24 cellular contexts compared by ENCODE assay signal in genomic region chr5:95382843-95383242, GRCh38. TPM values are rescaled to one million over a fixed set of nuclear protein-coding genes. Genes with fewer than 3 reads are reported as not detected.
DNase-seq lines count a peak whose midpoint lies in the region; ATAC-seq and TF ChIP-seq lines count a peak whose summit lies in the region.
"Had no signal": no experiment of that assay in that cellular context is flagged by ENCODE, and none has a peak within 500 bp of the region (broad histone marks: within the 10 kb centered on the region; RNA-seq: fewer than 3 reads in every experiment).

No MANE protein-coding gene starts in this region.

- TF ChIP-seq POLR2A in spleen (IDR thresholded peaks at IDR 0.05) = no peak

- peaks cover 2% of the 10 kb centered on the region for H3K27me3 Mint-ChIP-seq in nephron progenitor cell (ENCODE audit: low read depth, poor library complexity)
- H3K27me3 Mint-ChIP-seq in natural killer cell (ENCODE audit: low read depth in 2 of 2) = no peaks in the 10 kb centered on the region

- no peak overlapping the region for H3K4me3 ChIP-seq in spleen
- H3K4me3 ChIP-seq: breast epithelium, gastrocnemius medialis, neural progenitor cell, PC-9, psoas muscle, skin epidermis had no signal

- H3K27me3 ChIP-seq in spleen (replicated peaks in 1 of 7) = peaks cover 0 to 4% (median 0%) of the 10 kb centered on the region in 7 donors
- H3K27me3 ChIP-seq: breast epithelium, gastrocnemius medialis, neural progenitor cell had no signal

- H3K4me3 Mint-ChIP-seq in nephron progenitor cell (peak overlapping the region; percentile 49), natural killer cell (no peak overlapping the region)
- H3K4me3 Mint-ChIP-seq: activated naive CD8-positive, alpha-beta T cell treated with anti-CD3 and anti-CD28 coated beads, Interleukin-2, amount 50 U/mL, for 24 hours; mesothelial cell of epicardium; neural progenitor cell had no signal

- peaks cover 68% of the 10 kb centered on the region for H3K9me3 Mint-ChIP-seq in nephron progenitor cell
- H3K9me3 Mint-ChIP-seq in natural killer cell = peaks cover 0 to 4% of the 10 kb centered on the region in 2 donors

- peaks cover 0 to 13% (median 0%) of the 10 kb centered on the region in 8 donors for H3K9me3 ChIP-seq in spleen
- H3K9me3 ChIP-seq: Caco-2, gastrocnemius medialis, psoas muscle had no signal

- H3K4me1 ChIP-seq in spleen = no peaks in the 10 kb centered on the region
- H3K4me1 ChIP-seq: breast epithelium, Caco-2, gastrocnemius medialis, neural progenitor cell, psoas muscle had no signal

- H3K4me1 Mint-ChIP-seq in nephron progenitor cell (peaks cover 59% of the 10 kb centered on the region), natural killer cell (peaks cover 12 to 18% of the 10 kb centered on the region in 2 donors)
- H3K4me1 Mint-ChIP-seq: neural progenitor cell had no signal

- no peak for TF ChIP-seq CTCF in nephron progenitor cell (IDR thresholded peaks at IDR 0.05)
- TF ChIP-seq CTCF in natural killer cell (IDR thresholded peaks at IDR 0.05) = no peak
- no peak for TF ChIP-seq CTCF in spleen (IDR thresholded peaks at IDR 0.05 in 8 of 11, conservative IDR thresholded peaks at IDR 0.05 in 3 of 11)

- 25 to 49% (median 29%) methylated on average over 4 of the region's 4 CpGs for WGBS in spleen, 5 donors

- intact Hi-C loops in natural killer cell (cut with micrococcal nuclease) = no loop called here
- intact Hi-C loops in spleen (cut with DNase I; ENCODE audit: low total_unique reads) = no loop called here

- DNase-seq in H4 (ENCODE audit: low spot score) = peak; percentile 53
- DNase-seq in NCI-H1436 treated with DMSO at 0.1 percent for 48 hours (lab: John Stamatoyannopoulos, UW) = peak; percentile 29
- peak; percentile 86 for DNase-seq in NCI-H748 treated with DMSO at 0.1 percent for 48 hours (lab: John Stamatoyannopoulos, UW)
- peak; percentile 60 for DNase-seq in nephron progenitor cell
- no peak for DNase-seq in natural killer cell
- no peak for DNase-seq in spleen
- DNase-seq: activated CD4-positive, alpha-beta T cell treated with anti-CD3 and anti-CD28 coated beads for 4 hours; activated naive CD8-positive, alpha-beta T cell treated with anti-CD3 and anti-CD28 coated beads, Interleukin-2, amount 50 U/mL, for 24 hours; AML-193; Caco-2; dermis blood vessel endothelial cell; gastrocnemius medialis; left cardiac atrium; PC-9; psoas muscle; stimulated activated CD4-positive, alpha-beta T cell treated with anti-CD3 and anti-CD28 coated beads, Interleukin-4, amount 100 ng/mL, for 1 hour had no signal

- peaks cover 61% of the 10 kb centered on the region for H3K36me3 Mint-ChIP-seq in nephron progenitor cell (ENCODE audit: low read depth)
- H3K36me3 Mint-ChIP-seq in natural killer cell = no peaks in the 10 kb centered on the region
- H3K36me3 Mint-ChIP-seq: neural progenitor cell had no signal

- no peak overlapping the region for H3K27ac ChIP-seq in spleen
- H3K27ac ChIP-seq: breast epithelium, gastrocnemius medialis, neural progenitor cell, PC-9, psoas muscle, skin epidermis had no signal

- ATAC-seq in natural killer cell (no peak), GM19351 (IDR thresholded peaks at IDR 0.05; ENCODE audit: unreplicated experiment) (no peak)
- ATAC-seq: activated naive CD8-positive, alpha-beta T cell treated with anti-CD3 and anti-CD28 coated beads, Interleukin-2, amount 50 U/mL, for 24 hours; gastrocnemius medialis; left cardiac atrium; psoas muscle; SK-N-SH treated with all-trans-retinoic acid at 6 μM for 48 hours had no signal

- peak overlapping the region; percentile 97 for H3K27ac Mint-ChIP-seq in nephron progenitor cell
- H3K27ac Mint-ChIP-seq in natural killer cell = no peak overlapping the region
- H3K27ac Mint-ChIP-seq: activated naive CD8-positive, alpha-beta T cell treated with anti-CD3 and anti-CD28 coated beads, Interleukin-2, amount 50 U/mL, for 24 hours; mesothelial cell of epicardium; neural progenitor cell had no signal

- no peaks in the 10 kb centered on the region for H3K36me3 ChIP-seq in spleen
- H3K36me3 ChIP-seq: breast epithelium, gastrocnemius medialis, neural progenitor cell had no signal

RNA-seq across cellular contexts. Expression of gene FAM81B, which starts 8.3 kb away (rescaled TPM):
- 0.23 TPM in 1 of 2 replicates, not detected in the other for total RNA-seq in H4 (2014; rRNA removed; shearing (Covaris generic))
- total RNA-seq in natural killer cell (not detected), spleen (not detected)
- under 1 TPM in 2 of 3 donors, not detected in 1; 0.13 to 0.61 TPM for polyA plus RNA-seq in spleen
- total RNA-seq: Caco-2, dermis blood vessel endothelial cell, epithelial cell of proximal tubule, gastrocnemius medialis, MCF 10A, psoas muscle had no signal
- polyA plus RNA-seq: psoas muscle had no signal

Comparison
In these comparisons a context has a peak if more than half of its experiments do, and no peak if none do; other contexts are left out.
1. DNase-seq: peak in H4 (single experiment), NCI-H1436 treated with DMSO at 0.1 percent for 48 hours (single experiment), NCI-H748 treated with DMSO at 0.1 percent for 48 hours (single experiment) and nephron progenitor cell (single experiment); none in natural killer cell (single experiment) and spleen (single experiment).